ENCODE assay signal across 15 cellular contexts in the genomic region with DNA sequence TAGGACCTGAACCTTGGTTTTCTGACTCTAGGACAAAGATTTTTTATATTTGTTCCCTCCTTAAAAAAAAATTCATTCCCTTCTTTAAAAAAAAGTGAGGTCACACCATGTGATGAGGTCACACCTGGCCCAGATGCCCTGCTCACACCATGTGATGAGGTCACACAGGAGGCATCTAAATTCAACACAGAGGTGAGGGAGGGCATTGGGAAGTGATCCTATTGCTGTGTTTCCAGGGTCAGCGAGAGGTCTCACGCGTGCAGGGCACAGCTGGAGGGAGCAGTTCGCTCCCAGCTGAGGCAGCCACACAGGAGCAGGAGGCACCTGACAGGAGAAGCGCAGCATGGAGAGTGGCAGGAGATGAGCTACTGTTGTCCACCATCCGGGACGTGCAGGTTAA.
DNase-seq lines count a peak whose midpoint lies in the region; ATAC-seq and TF ChIP-seq lines count a peak whose summit lies in the region.
"Had no signal": no experiment of that assay in that cellular context is flagged by ENCODE, and none has a peak within 500 bp of the region (broad histone marks: within the 10 kb centered on the region; RNA-seq: fewer than 3 reads in every experiment).

No MANE protein-coding gene starts in this region.

- H3K36me3 ChIP-seq in mammary epithelial cell (ENCODE audit: insufficient read depth, low read length): no peaks in the 10 kb centered on the region
- peaks cover 0 to 6% of the 10 kb centered on the region in 2 donors for H3K36me3 ChIP-seq in mucosa of rectum (ENCODE audit: control insufficient read depth in 2 of 2, insufficient read depth in 2 of 2, low read length in 2 of 2)
- H3K36me3 ChIP-seq in lower lobe of right lung: no peaks in the 10 kb centered on the region

- H3K27me3 ChIP-seq in mammary epithelial cell (ENCODE audit: insufficient read depth, low read length) (no peaks in the 10 kb centered on the region), mucosa of rectum (ENCODE audit: control insufficient read depth in 2 of 2, insufficient read depth in 2 of 2, low read length in 2 of 2) (no peaks in the 10 kb centered on the region), lower lobe of right lung (ENCODE audit: low read depth) (no peaks in the 10 kb centered on the region)

- CTCF ChIA-PET in MCF 10A (lab: Yijun Ruan, JAX): interaction anchor here (0.7 kb wide), 2 partner anchors 47 to 304 kb away, joined by 3 to 6 read pairs; no protein-coding TSS in a partner anchor
- CTCF ChIA-PET in mammary epithelial cell (lab: Charles Lee; ENCODE audit: low non-redundant PET): interaction anchor here (0.6 kb wide), 1 partner anchor 18 kb away, joined by 3 read pairs; no protein-coding TSS in a partner anchor

- H3K27ac Mint-ChIP-seq in MCF 10A (ENCODE audit: low read depth, unreplicated experiment): peak overlapping the region; percentile 39
- H3K27ac Mint-ChIP-seq in dendritic cell treated with granulocyte-macrophage colony-stimulating factor and Interleukin-4, amounts not matched to agents 40 ng/mL and 50 ng/mL, for 4 days: peak overlapping the region; percentile 63
- H3K27ac Mint-ChIP-seq in stimulated activated memory B cell treated with anti-CD40 and anti-IgM and Interleukin-4, amounts not matched to agents 10 μg/mL and 1 μg/mL and 100 μg/mL, for 72 hours: no peak overlapping the region

- no peak overlapping the region for H3K4me3 ChIP-seq in mammary epithelial cell (replicated peaks in 1 of 3; ENCODE audit: insufficient read depth in 1 of 3, low read depth in 2 of 3, low read length in 3 of 3)
- H3K4me3 ChIP-seq in mucosa of rectum (ENCODE audit: low read length in 2 of 2): no peak overlapping the region
- no peak overlapping the region for H3K4me3 ChIP-seq in lower lobe of right lung
- H3K4me3 ChIP-seq: GM12878 had no signal

- no peak for ATAC-seq in stimulated activated memory B cell treated with anti-CD40 and anti-IgM and Interleukin-4, amounts not matched to agents 10 μg/mL and 1 μg/mL and 100 μg/mL, for 72 hours
- ATAC-seq in lower lobe of right lung: no peak
- ATAC-seq: GM12878 had no signal

- intact Hi-C loops in MCF 10A (cut with micrococcal nuclease) (no loop called here), mammary epithelial cell (cut with micrococcal nuclease) (no loop called here), lower lobe of right lung (cut with DNase I) (no loop called here)
- intact Hi-C loops in dendritic cell treated with granulocyte-macrophage colony-stimulating factor and Interleukin-4, amounts not matched to agents 40 ng/mL and 50 ng/mL, for 4 days (cut with micrococcal nuclease): no loop called here

- H3K9me3 Mint-ChIP-seq in MCF 10A (ENCODE audit: unreplicated experiment): no peaks in the 10 kb centered on the region
- no peaks in the 10 kb centered on the region for H3K9me3 Mint-ChIP-seq in dendritic cell treated with granulocyte-macrophage colony-stimulating factor and Interleukin-4, amounts not matched to agents 40 ng/mL and 50 ng/mL, for 4 days
- H3K9me3 Mint-ChIP-seq in stimulated activated memory B cell treated with anti-CD40 and anti-IgM and Interleukin-4, amounts not matched to agents 10 μg/mL and 1 μg/mL and 100 μg/mL, for 72 hours: no peaks in the 10 kb centered on the region
- H3K9me3 Mint-ChIP-seq: CD14-positive monocyte had no signal

- POLR2A ChIA-PET in MCF 10A (lab: Yijun Ruan, JAX): interaction anchor here (0.9 to 1.0 kb wide), 2 partner anchors 26 to 64 kb away, joined by 3 to 6 read pairs; no protein-coding TSS in a partner anchor

- no peak for TF ChIP-seq CTCF in MCF 10A (IDR thresholded peaks at IDR 0.05; ENCODE audit: unreplicated experiment)
- no peak for TF ChIP-seq CTCF in mammary epithelial cell (conservative IDR thresholded peaks at IDR 0.05 in 1 of 2, IDR thresholded peaks at IDR 0.05 in 1 of 2; ENCODE audit: extremely low read depth in 1 of 2, insufficient read depth in 1 of 2, low read depth in 1 of 2, low read length in 2 of 2)
- no peak for TF ChIP-seq CTCF in lower lobe of right lung (IDR thresholded peaks at IDR 0.05)

- no peak for DNase-seq in MCF 10A (ENCODE audit: unreplicated experiment)
- DNase-seq in mammary epithelial cell: no peak
- DNase-seq in NCI-H345 treated with DMSO at 0.1 percent for 48 hours (lab: John Stamatoyannopoulos, UW; ENCODE audit: unreplicated experiment): no peak
- DNase-seq in SK-N-DZ (ENCODE audit: low spot score): no peak
- no peak for DNase-seq in lower lobe of right lung
- DNase-seq: DMS79, HCEC 1CT, NCI-H1694, NCI-H82, SIG-M5 had no signal

- H3K4me1 Mint-ChIP-seq in MCF 10A (ENCODE audit: insufficient read depth, unreplicated experiment): peaks cover 20% of the 10 kb centered on the region
- peaks cover 35% of the 10 kb centered on the region for H3K4me1 Mint-ChIP-seq in dendritic cell treated with granulocyte-macrophage colony-stimulating factor and Interleukin-4, amounts not matched to agents 40 ng/mL and 50 ng/mL, for 4 days (ENCODE audit: low read depth)
- peaks cover 14% of the 10 kb centered on the region for H3K4me1 Mint-ChIP-seq in stimulated activated memory B cell treated with anti-CD40 and anti-IgM and Interleukin-4, amounts not matched to agents 10 μg/mL and 1 μg/mL and 100 μg/mL, for 72 hours

- in situ Hi-C loops in mammary epithelial cell (cut with MboI; ENCODE audit: low sequenced_read_pairs in 2 of 2): no loop called here

- BruUV-seq in MCF 10A (replicated peaks; lab: Mats Ljungman, UMichigan) (no TSS peak), mammary epithelial cell (replicated peaks; lab: Mats Ljungman, UMichigan) (no TSS peak)

- no peaks in the 10 kb centered on the region for H3K9me3 ChIP-seq in mammary epithelial cell (replicated peaks; ENCODE audit: insufficient read depth, low read length)
- H3K9me3 ChIP-seq in mucosa of rectum (ENCODE audit: control insufficient read depth in 2 of 2, low read length in 2 of 2): no peaks in the 10 kb centered on the region
- no peaks in the 10 kb centered on the region for H3K9me3 ChIP-seq in lower lobe of right lung

- dilution Hi-C loops in mammary epithelial cell (cut with HindIII; ENCODE audit: low sequenced_read_pairs): no loop called here

- no peak overlapping the region for H2AFZ ChIP-seq in mammary epithelial cell (ENCODE audit: low read depth, low read length)

- no peaks in the 10 kb centered on the region for H4K20me1 ChIP-seq in mammary epithelial cell (ENCODE audit: insufficient read depth, low read length)

- no peak overlapping the region for H3K4me3 Mint-ChIP-seq in MCF 10A (ENCODE audit: unreplicated experiment)
- H3K4me3 Mint-ChIP-seq in dendritic cell treated with granulocyte-macrophage colony-stimulating factor and Interleukin-4, amounts not matched to agents 40 ng/mL and 50 ng/mL, for 4 days: no peak overlapping the region
- H3K4me3 Mint-ChIP-seq in stimulated activated memory B cell treated with anti-CD40 and anti-IgM and Interleukin-4, amounts not matched to agents 10 μg/mL and 1 μg/mL and 100 μg/mL, for 72 hours: no peak overlapping the region
- H3K4me3 Mint-ChIP-seq: CD14-positive monocyte had no signal

- H3K9ac ChIP-seq in mammary epithelial cell (ENCODE audit: insufficient read depth, low read length): no peak overlapping the region
- peak overlapping the region in 1 of 2 donors; percentile 78 for H3K9ac ChIP-seq in mucosa of rectum (ENCODE audit: low read depth in 1 of 2, low read length in 2 of 2)

- 86% methylated on average over 7 of the region's 7 CpGs for WGBS in mammary epithelial cell (ENCODE audit: low coverage, missing lambda C conversion rate)

- peaks cover 14% of the 10 kb centered on the region for H3K79me2 ChIP-seq in mammary epithelial cell (ENCODE audit: insufficient read depth, low read length)

- peaks cover 33% of the 10 kb centered on the region for H3K4me1 ChIP-seq in mammary epithelial cell (ENCODE audit: insufficient read depth, low read length)
- H3K4me1 ChIP-seq in mucosa of rectum (ENCODE audit: control insufficient read depth in 2 of 2, insufficient read depth in 2 of 2, low read length in 2 of 2): peaks cover 22 to 53% of the 10 kb centered on the region in 2 donors
- H3K4me1 ChIP-seq in lower lobe of right lung: peaks cover 14% of the 10 kb centered on the region

- H3K4me2 ChIP-seq in mammary epithelial cell (ENCODE audit: insufficient read depth, low read depth, low read length): no peak overlapping the region

- H3K27ac ChIP-seq in mammary epithelial cell (ENCODE audit: insufficient read depth, low read depth, low read length): no peak overlapping the region
- H3K27ac ChIP-seq in mucosa of rectum (ENCODE audit: low read depth in 2 of 2, low read length in 2 of 2): peak overlapping the region; percentile 84 to 91
- H3K27ac ChIP-seq in lower lobe of right lung: no peak overlapping the region

- no peaks in the 10 kb centered on the region for H3K36me3 Mint-ChIP-seq in MCF 10A (ENCODE audit: insufficient read depth, unreplicated experiment)
- H3K36me3 Mint-ChIP-seq in dendritic cell treated with granulocyte-macrophage colony-stimulating factor and Interleukin-4, amounts not matched to agents 40 ng/mL and 50 ng/mL, for 4 days (ENCODE audit: low read depth): no peaks in the 10 kb centered on the region
- no peaks in the 10 kb centered on the region for H3K36me3 Mint-ChIP-seq in stimulated activated memory B cell treated with anti-CD40 and anti-IgM and Interleukin-4, amounts not matched to agents 10 μg/mL and 1 μg/mL and 100 μg/mL, for 72 hours
- H3K36me3 Mint-ChIP-seq: CD14-positive monocyte had no signal

- H3K27me3 Mint-ChIP-seq in MCF 10A (ENCODE audit: insufficient read depth, unreplicated experiment): no peaks in the 10 kb centered on the region
- peaks cover 39% of the 10 kb centered on the region for H3K27me3 Mint-ChIP-seq in dendritic cell treated with granulocyte-macrophage colony-stimulating factor and Interleukin-4, amounts not matched to agents 40 ng/mL and 50 ng/mL, for 4 days
- peaks cover 28% of the 10 kb centered on the region for H3K27me3 Mint-ChIP-seq in stimulated activated memory B cell treated with anti-CD40 and anti-IgM and Interleukin-4, amounts not matched to agents 10 μg/mL and 1 μg/mL and 100 μg/mL, for 72 hours

Comparison
In these comparisons a context has a peak if more than half of its experiments do, and no peak if none do; other contexts are left out.
1. H3K27ac ChIP-seq: peak in mucosa of rectum (2 of 2); none in mammary epithelial cell (single experiment) and lower lobe of right lung (single experiment).